Comparison of ENCODE assay signal across 18 cellular contexts in the genomic region with DNA sequence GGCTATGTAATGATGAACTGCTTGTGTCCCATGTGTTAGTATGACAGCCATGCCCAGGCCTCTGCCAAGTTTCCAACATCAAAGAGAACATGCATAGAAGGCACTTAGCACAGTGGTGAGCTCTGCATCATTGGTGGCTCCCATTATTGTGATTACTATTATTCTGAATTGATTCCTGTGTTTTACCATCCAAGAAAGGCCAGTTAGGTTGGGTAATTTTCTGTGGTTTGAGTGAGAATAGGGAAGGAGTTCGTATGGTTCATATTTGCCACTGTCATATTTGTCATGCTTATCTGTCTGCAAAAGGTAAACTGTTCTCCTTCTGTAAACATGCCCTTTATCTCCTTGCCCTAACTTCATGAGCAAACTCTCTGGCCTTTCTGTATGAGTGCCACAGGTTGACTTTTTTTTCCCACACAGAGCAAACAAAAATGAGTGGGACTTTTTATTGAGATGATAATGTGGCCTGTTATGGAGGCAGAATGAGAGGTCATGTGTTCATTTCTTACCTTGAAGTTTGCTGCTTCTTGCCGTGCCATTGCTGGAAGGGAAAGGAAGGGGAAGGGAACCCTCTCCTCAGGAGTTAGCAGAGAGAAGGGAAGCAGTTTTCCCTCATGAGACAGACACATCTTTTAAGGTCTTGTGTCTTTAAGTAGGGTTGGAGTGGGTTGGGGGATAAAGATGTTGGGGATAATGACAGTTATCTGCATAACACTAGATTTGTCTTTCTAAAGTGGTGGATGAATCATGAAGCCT.
"Had no signal": no experiment of that assay in that cellular context is flagged by ENCODE, and none has a peak within 500 bp of the region (broad histone marks: within the 10 kb centered on the region; RNA-seq: fewer than 3 reads in every experiment).

No MANE protein-coding gene starts in this region.

- DNase-seq: activated CD4-positive, CD25-positive, alpha-beta regulatory T cell treated with anti-CD3 and anti-CD28 coated beads, Interleukin-2, amount 50 U/mL, for 72 hours; activated effector memory CD4-positive, alpha-beta T cell treated with anti-CD3 and anti-CD28 coated beads, Interleukin-2, amount 50 U/mL, for 16 hours; activated T-cell treated with anti-CD3 and anti-CD28 coated beads, Interleukin-2, amount 50 U/mL, for 72 hours; gastrocnemius medialis; head of caudate nucleus; kidney; left ventricle myocardium inferior; naive thymus-derived CD4-positive, alpha-beta T cell; ovary; stimulated activated CD4-positive, alpha-beta T cell treated with anti-CD3 and anti-CD28 coated beads, Interleukin-4, amount 100 ng/mL, for 4 hours; T1000; upper lobe of left lung had no signal

- H3K36me3 ChIP-seq: ascending aorta, breast epithelium, gastrocnemius medialis, left ventricle myocardium inferior, ovary, thoracic aorta, upper lobe of left lung had no signal

- H3K27ac ChIP-seq: ascending aorta, breast epithelium, coronary artery, gastrocnemius medialis, left ventricle myocardium inferior, ovary, thoracic aorta, upper lobe of left lung had no signal

- ATAC-seq: activated T-cell treated with anti-CD3 and anti-CD28 coated beads, Interleukin-2, amount 50 U/mL, for 72 hours; gastrocnemius medialis; naive thymus-derived CD4-positive, alpha-beta T cell; sciatic nerve; stimulated activated memory B cell treated with anti-CD40 and anti-IgM and Interleukin-4, amounts not matched to agents 10 μg/mL and 1 μg/mL and 100 μg/mL, for 72 hours had no signal

- H3K4me3 ChIP-seq: ascending aorta, breast epithelium, coronary artery, gastrocnemius medialis, left ventricle myocardium inferior, ovary, thoracic aorta, upper lobe of left lung had no signal

- H3K27me3 ChIP-seq: ascending aorta, breast epithelium, gastrocnemius medialis, ovary, upper lobe of left lung had no signal

- H3K9me3 ChIP-seq: ascending aorta, breast epithelium, gastrocnemius medialis, left ventricle myocardium inferior, ovary, thoracic aorta, upper lobe of left lung had no signal

- H3K4me1 ChIP-seq: ascending aorta, breast epithelium, gastrocnemius medialis, left ventricle myocardium inferior had no signal
